18 cellular contexts compared by ENCODE assay signal in genomic region chr3:114436182-114436581, GRCh38.
DNase-seq lines count a peak whose midpoint lies in the region; ATAC-seq, FAIRE-seq and TF ChIP-seq lines count a peak whose summit lies in the region.
"Had no signal": no experiment of that assay in that cellular context is flagged by ENCODE, and none has a peak within 500 bp of the region (broad histone marks: within the 10 kb centered on the region; RNA-seq: fewer than 3 reads in every experiment).

No MANE protein-coding gene starts in this region.

- no TSS peak for BruUV-seq in HCT116 (replicated peaks; lab: Mats Ljungman, UMichigan)
- no TSS peak for BruUV-seq in OCI-LY7 (replicated peaks; lab: Mats Ljungman, UMichigan)

- H3K9me2 ChIP-seq in HCT116 (ENCODE audit: insufficient read depth) (no peaks in the 10 kb centered on the region), OCI-LY7 (ENCODE audit: insufficient read depth, low read length) (no peaks in the 10 kb centered on the region)

- RAD21 ChIA-PET in HCT116 (lab: Charles Lee; ENCODE audit: low non-redundant PET in 1 of 2, low total read pairs in 2 of 2, uncharacterized antibody in 2 of 2, unreplicated experiment in 2 of 2): no interaction called here

- H3K18ac ChIP-seq in mesenchymal stem cell (ENCODE audit: low read depth in 1 of 2, low read length in 2 of 2): no peak overlapping the region

- peak; percentile 74 for FAIRE-seq in GM12892 (lab: Jason Lieb, UNC)
- FAIRE-seq: A549 had no signal

- no peak overlapping the region for H4K8ac ChIP-seq in mesenchymal stem cell (ENCODE audit: low read length)

- peaks cover 11 to 44% of the 10 kb centered on the region in 2 experiments for H3K4me1 ChIP-seq in HCT116 (ENCODE audit: control insufficient read depth in 1 of 2, insufficient read depth in 2 of 2, low read length in 2 of 2)
- H3K4me1 ChIP-seq in mesenchymal stem cell (ENCODE audit: control insufficient read depth, insufficient read depth, low read depth, low read length): peaks cover 4% of the 10 kb centered on the region
- no peaks in the 10 kb centered on the region for H3K4me1 ChIP-seq in OCI-LY7 (ENCODE audit: insufficient read depth, low read length, poor library complexity, severe bottlenecking)
- H3K4me1 ChIP-seq: A549 had no signal

- H3K27me3 ChIP-seq in HCT116 (ENCODE audit: insufficient read depth, low read length) (no peaks in the 10 kb centered on the region), mesenchymal stem cell (ENCODE audit: control insufficient read depth in 1 of 2, insufficient read depth in 1 of 2, low read length in 2 of 2) (no peaks in the 10 kb centered on the region)

- CTCF ChIA-PET in HCT116 (lab: Charles Lee) (interaction anchor here (1.2 kb wide), 1 partner anchor 18 kb away, joined by 5 read pairs; no protein-coding TSS in a partner anchor), T-cell (lab: Charles Lee) (no interaction called here), OCI-LY7 (lab: Charles Lee; ENCODE audit: unreplicated experiment) (interaction anchor here (1.6 kb wide), 1 partner anchor 13 kb away, joined by 4 read pairs; no protein-coding TSS in a partner anchor)

- TF ChIP-seq RAD21 in HCT116 (IDR thresholded peaks at IDR 0.05; ENCODE audit: low read depth): no peak

- WGBS in mesenchymal stem cell: 94% methylated on average over 1 of the region's 2 CpGs

- H3K4me2 ChIP-seq in HCT116 (ENCODE audit: low read length) (peak overlapping the region; percentile 8; the same call in 1 of the 2 replicates), mesenchymal stem cell (ENCODE audit: low read length, poor library complexity, severe bottlenecking) (no peak overlapping the region), OCI-LY7 (ENCODE audit: low read length) (no peak overlapping the region)
- H3K4me2 ChIP-seq: A549 had no signal

- no peak overlapping the region for H2BK5ac ChIP-seq in mesenchymal stem cell (ENCODE audit: low read depth, low read length, poor library complexity, severe bottlenecking)

- POLR2A ChIA-PET in HCT116 (lab: Charles Lee) (no interaction called here), T-cell (lab: Charles Lee) (interaction anchor here in 1 of 2 donors (0.5 kb wide), 1 partner anchor 223 kb away, joined by 7 read pairs; no protein-coding TSS in a partner anchor), OCI-LY7 (lab: Charles Lee) (interaction anchor here (1.9 to 9.4 kb wide), 2 partner anchors 9 to 15 kb away, joined by 6 to 98 read pairs; no protein-coding TSS in a partner anchor)

- H3K27me3 Mint-ChIP-seq in IgD-negative memory B cell (no peaks in the 10 kb centered on the region), T-cell (no peaks in the 10 kb centered on the region)

- DNase-seq in GM12892 (ENCODE audit: insufficient read length) (no peak), HCT116 (ENCODE audit: low read depth, low spot score) (no peak), mesenchymal stem cell (no peak), T-cell (no peak), OCI-LY7 (ENCODE audit: low spot score) (no peak), AG08396 (ENCODE audit: low spot score) (no peak)
- no peak for DNase-seq in effector CD4-positive, alpha-beta T cell
- DNase-seq: DMS 273 treated with DMSO at 0.1 percent for 48 hours; KG1; NCI-H1436 treated with DMSO at 0.1 percent for 48 hours; NCI-H2029 treated with DMSO at 0.1 percent for 48 hours; NCI-H446 treated with DMSO at 0.1 percent for 48 hours; NK-92 treated with Interleukin-12 subunit alpha and Interleukin-12 subunit beta, amount 100 ng/mL, for 24 hours; PC-3 had no signal

- H3K9ac ChIP-seq in HCT116 (ENCODE audit: low read length): no peak overlapping the region
- no peak overlapping the region for H3K9ac ChIP-seq in mesenchymal stem cell (ENCODE audit: low read length)
- H3K9ac ChIP-seq: GM23248 had no signal

- H3K4me3 Mint-ChIP-seq in IgD-negative memory B cell (peak overlapping the region in 2 of 4 donors; percentile 55 to 72), T-cell (no peak overlapping the region)
- H3K4me3 Mint-ChIP-seq: CD14-positive monocyte had no signal

- no peak overlapping the region for H2BK12ac ChIP-seq in mesenchymal stem cell (ENCODE audit: low read length in 2 of 2)

- H3K36me3 Mint-ChIP-seq in IgD-negative memory B cell: peaks cover 4% of the 10 kb centered on the region
- H3K36me3 Mint-ChIP-seq in T-cell: peaks cover 4% of the 10 kb centered on the region
- H3K36me3 Mint-ChIP-seq: CD14-positive monocyte had no signal

- H3K79me2 ChIP-seq in HCT116 (ENCODE audit: insufficient read depth, low read length) (peaks cover 98% of the 10 kb centered on the region), OCI-LY7 (ENCODE audit: insufficient read depth, low read depth, low read length) (no peaks in the 10 kb centered on the region)

- ATAC-seq in HCT116 (no peak), T-cell (replicated peaks in 1 of 4) (no peak)
- ATAC-seq: A549, PC-3 had no signal

- intact Hi-C loops in HCT116 (cut with micrococcal nuclease): no loop called here
- intact Hi-C loops in OCI-LY7 (cut with micrococcal nuclease; ENCODE audit: unreplicated experiment): no loop called here

- H3K14ac ChIP-seq in mesenchymal stem cell (ENCODE audit: low read length in 2 of 2): no peak overlapping the region

- TF ChIP-seq CTCF in HCT116 (IDR thresholded peaks at IDR 0.05 in 2 of 3, conservative IDR thresholded peaks at IDR 0.05 in 1 of 3; ENCODE audit: borderline replicate concordance in 1 of 3, insufficient read depth in 1 of 3, low read depth in 2 of 3, low read length in 2 of 3) (no peak), OCI-LY7 (conservative IDR thresholded peaks at IDR 0.05; ENCODE audit: low read length) (no peak)

- H3K36me3 ChIP-seq in HCT116 (ENCODE audit: control insufficient read depth in 1 of 2, insufficient read depth in 2 of 2, low read length in 2 of 2) (no peaks in the 10 kb centered on the region), mesenchymal stem cell (ENCODE audit: control insufficient read depth in 1 of 2, insufficient read depth in 2 of 2, low read depth in 1 of 2, low read length in 2 of 2) (no peaks in the 10 kb centered on the region), OCI-LY7 (ENCODE audit: insufficient read depth, low read length) (no peaks in the 10 kb centered on the region)

- H3K27ac ChIP-seq in HCT116 (ENCODE audit: low read depth, low read length): no peak overlapping the region
- peak overlapping the region; percentile 18 for H3K27ac ChIP-seq in mesenchymal stem cell (ENCODE audit: low read length, poor library complexity, severe bottlenecking)
- H3K27ac ChIP-seq in OCI-LY7 (ENCODE audit: low read depth, low read length, poor library complexity, severe bottlenecking): no peak overlapping the region
- H3K27ac ChIP-seq: A549, GM23248 had no signal

- H3K4me3 ChIP-seq in HCT116 (replicated peaks in 1 of 2; ENCODE audit: low read depth in 1 of 2, low read length in 2 of 2): no peak overlapping the region
- no peak overlapping the region for H3K4me3 ChIP-seq in mesenchymal stem cell (ENCODE audit: insufficient read depth in 1 of 2, low read depth in 1 of 2, low read length in 2 of 2)
- no peak overlapping the region for H3K4me3 ChIP-seq in OCI-LY7 (ENCODE audit: low read depth, low read length, poor library complexity, severe bottlenecking)
- H3K4me3 ChIP-seq: A549, GM23248 had no signal

- H3K23ac ChIP-seq in mesenchymal stem cell (ENCODE audit: low read length in 2 of 2): no peak overlapping the region

- H2BK15ac ChIP-seq in mesenchymal stem cell (ENCODE audit: low read depth, poor library complexity, severe bottlenecking): no peak overlapping the region

- no peak overlapping the region for H2AFZ ChIP-seq in HCT116 (ENCODE audit: low read depth, low read length, poor library complexity, severe bottlenecking)
- H2AFZ ChIP-seq in mesenchymal stem cell (ENCODE audit: low read depth, low read length): no peak overlapping the region
- H2AFZ ChIP-seq in OCI-LY7 (ENCODE audit: low read length): no peak overlapping the region
- H2AFZ ChIP-seq: GM23248 had no signal

- H2AK5ac ChIP-seq in mesenchymal stem cell (ENCODE audit: low read length, severe bottlenecking): no peak overlapping the region

- H2BK120ac ChIP-seq in mesenchymal stem cell (ENCODE audit: low read depth, low read length): no peak overlapping the region

- no peaks in the 10 kb centered on the region for H3K9me3 ChIP-seq in HCT116 (ENCODE audit: control insufficient read depth in 1 of 2, insufficient read depth in 1 of 2, low read depth in 1 of 2, low read length in 2 of 2)
- no peaks in the 10 kb centered on the region for H3K9me3 ChIP-seq in mesenchymal stem cell (ENCODE audit: control insufficient read depth, low read length)
- no peaks in the 10 kb centered on the region for H3K9me3 ChIP-seq in OCI-LY7 (ENCODE audit: low read length)
- H3K9me3 ChIP-seq: A549 had no signal

- H4K91ac ChIP-seq in mesenchymal stem cell (ENCODE audit: low read length): no peak overlapping the region

- H3K79me1 ChIP-seq in mesenchymal stem cell (replicated peaks; ENCODE audit: low read length, poor library complexity, severe bottlenecking): peaks cover 28% of the 10 kb centered on the region

- TF ChIP-seq POLR2A in GM12892 (IDR thresholded peaks at IDR 0.05; ENCODE audit: low read depth, low read length): no peak
- TF ChIP-seq POLR2A in HCT116 (IDR thresholded peaks at IDR 0.05; ENCODE audit: borderline replicate concordance, extremely low read depth, insufficient read depth, insufficient read length): no peak

- H3K27ac Mint-ChIP-seq in IgD-negative memory B cell (peak overlapping the region; percentile 36 to 61 (median 54)), T-cell (no peak overlapping the region)
- H3K27ac Mint-ChIP-seq: CD14-positive monocyte had no signal

- H4K20me1 ChIP-seq in HCT116 (ENCODE audit: insufficient read depth) (no peaks in the 10 kb centered on the region), OCI-LY7 (ENCODE audit: insufficient read depth, low read length) (no peaks in the 10 kb centered on the region)

- H3K4ac ChIP-seq in mesenchymal stem cell (ENCODE audit: low read depth in 1 of 2, low read length in 2 of 2): no peak overlapping the region

- peaks cover 59 to 61% (median 59%) of the 10 kb centered on the region in 3 donors for H3K4me1 Mint-ChIP-seq in IgD-negative memory B cell
- H3K4me1 Mint-ChIP-seq in T-cell: peaks cover 0 to 3% (median 0%) of the 10 kb centered on the region in 3 donors
- H3K4me1 Mint-ChIP-seq: CD14-positive monocyte had no signal

- no peaks in the 10 kb centered on the region for H3K9me3 Mint-ChIP-seq in IgD-negative memory B cell
- no peaks in the 10 kb centered on the region for H3K9me3 Mint-ChIP-seq in T-cell
- H3K9me3 Mint-ChIP-seq: CD14-positive monocyte had no signal

Comparison
In these comparisons a context has a peak if more than half of its experiments do, and no peak if none do; other contexts are left out.
1. H3K27ac Mint-ChIP-seq: peak in IgD-negative memory B cell (3 of 3); none in T-cell (0 of 2).
2. CTCF ChIA-PET loops: an anchor here in HCT116 (1.2 kb wide) and OCI-LY7 (1.6 kb wide); none called in T-cell.